Comparison of ENCODE assay signal across 16 cellular contexts in genomic region chr3:187719628-187720336, GRCh38. TPM values are rescaled to one million over a fixed set of nuclear protein-coding genes. Genes with fewer than 3 reads are reported as not detected.
DNase-seq lines count a peak whose midpoint lies in the region; ATAC-seq, FAIRE-seq and TF ChIP-seq lines count a peak whose summit lies in the region.
"Had no signal": no experiment of that assay in that cellular context is flagged by ENCODE, and none has a peak within 500 bp of the region (broad histone marks: within the 10 kb centered on the region; RNA-seq: fewer than 3 reads in every experiment).

No MANE protein-coding gene starts in this region.

- H3K36me3 ChIP-seq in adipocyte (ENCODE audit: control insufficient read depth, insufficient read depth, low read length, severe bottlenecking) (peaks cover 45% of the 10 kb centered on the region), kidney (ENCODE audit: control insufficient read depth in 1 of 2, insufficient read depth in 2 of 2, low read length in 2 of 2) (peaks cover 21 to 25% of the 10 kb centered on the region in 2 donors), gastrocnemius medialis (peaks cover 4 to 37% of the 10 kb centered on the region in 2 donors)

- peak in 1 of 2 donors; percentile 25 for TF ChIP-seq POLR2A in gastrocnemius medialis (IDR thresholded peaks at IDR 0.05)

- FAIRE-seq in kidney (lab: Jason Lieb, UNC) = no peak
- FAIRE-seq: D721Med, GM12878 had no signal

- intact Hi-C loops in kidney (cut with DNase I) (no loop called here), gastrocnemius medialis (cut with DNase I; ENCODE audit: low total_unique reads) (loop anchor here (2.0 to 10.0 kb wide), 2 partner anchors 17 to 935 kb away; partner anchors contain the start of genes EIF4A2 and RTP2)

- TF ChIP-seq CTCF in kidney (IDR thresholded peaks at IDR 0.05; ENCODE audit: borderline replicate concordance, extremely low read depth, insufficient read depth) = no peak
- no peak for TF ChIP-seq CTCF in gastrocnemius medialis (IDR thresholded peaks at IDR 0.05 in 4 of 5, conservative IDR thresholded peaks at IDR 0.05 in 1 of 5)

- no peak overlapping the region for H3K27ac ChIP-seq in kidney (ENCODE audit: low read depth in 2 of 2, low read length in 2 of 2)
- H3K27ac ChIP-seq in gastrocnemius medialis = peak overlapping the region; percentile 80 to 88 (median 81)

- no peak overlapping the region for H3K4me3 ChIP-seq in adipocyte (ENCODE audit: low read length)
- H3K4me3 ChIP-seq in kidney (ENCODE audit: low read length in 2 of 2) = no peak overlapping the region
- H3K4me3 ChIP-seq in gastrocnemius medialis = no peak overlapping the region
- H3K4me3 ChIP-seq: GM12878 had no signal

- H3K9ac ChIP-seq in adipocyte (ENCODE audit: low read length) (peak overlapping the region; percentile 14), kidney (ENCODE audit: low read length in 2 of 2) (no peak overlapping the region)

- peak; percentile 64 for DNase-seq in NCI-H1105 treated with DMSO at 0.1 percent for 48 hours (lab: John Stamatoyannopoulos, UW)
- peak; percentile 15 for DNase-seq in adipocyte (ENCODE audit: low read depth)
- peak; percentile 63 for DNase-seq in kidney
- DNase-seq in gastrocnemius medialis = peak; percentile 79 to 97
- no peak for DNase-seq in cerebellar nuclear complex (lab: John Stamatoyannopoulos, UW)
- DNase-seq in DMS 273 treated with DMSO at 0.1 percent for 48 hours (lab: John Stamatoyannopoulos, UW) = no peak
- DNase-seq: activated CD4-positive, alpha-beta T cell treated with anti-CD3 and anti-CD28 coated beads for 48 hours; immature natural killer cell had no signal

- ATAC-seq in gastrocnemius medialis (peak; percentile 55 to 82), GM19035 (IDR thresholded peaks at IDR 0.05; ENCODE audit: unreplicated experiment) (no peak), HG02678 (IDR thresholded peaks at IDR 0.05; ENCODE audit: unreplicated experiment) (no peak)
- ATAC-seq: GM12878 had no signal

- H3K9me3 ChIP-seq in adipocyte (ENCODE audit: control insufficient read depth, low read length) = no peaks in the 10 kb centered on the region
- H3K9me3 ChIP-seq in kidney (ENCODE audit: control insufficient read depth in 1 of 2, low read length in 2 of 2) = no peaks in the 10 kb centered on the region
- no peaks in the 10 kb centered on the region for H3K9me3 ChIP-seq in gastrocnemius medialis

- in situ Hi-C loops in gastrocnemius medialis (cut with MboI; ENCODE audit: low sequenced_read_pairs in 4 of 4) = loop anchor here in 3 of 4 donors (10.0 to 25.0 kb wide), 5 partner anchors 105 to 1782 kb away; partner anchors contain the start of gene TRA2B (in 1 of the 3)

- H3K4me1 ChIP-seq in adipocyte (ENCODE audit: control insufficient read depth, insufficient read depth, low read length) (peaks cover 8% of the 10 kb centered on the region), kidney (ENCODE audit: control insufficient read depth in 1 of 2, insufficient read depth in 1 of 2, low read depth in 1 of 2, low read length in 2 of 2) (no peaks in the 10 kb centered on the region), gastrocnemius medialis (peaks cover 17 to 27% of the 10 kb centered on the region in 2 donors)

- no peaks in the 10 kb centered on the region for H3K27me3 ChIP-seq in adipocyte (replicated peaks; ENCODE audit: control insufficient read depth, insufficient read depth, low read length)
- H3K27me3 ChIP-seq in gastrocnemius medialis = no peaks in the 10 kb centered on the region

RNA-seq across cellular contexts. Expression of gene RTP2, which starts 17.4 kb away (rescaled TPM):
- not detected for total RNA-seq in kidney
- polyA plus RNA-seq in kidney (ENCODE audit: insufficient read depth, low read depth, low replicate concordance) = not detected
- 1 to 10 TPM in 3 of 4 donors, not detected in 1; 1.9 to 3.1 (median 2.3) TPM for total RNA-seq in gastrocnemius medialis
- total RNA-seq: GM12878, MCF 10A, neural crest cell, subcutaneous adipose tissue had no signal
- polyA plus RNA-seq: esophagus, GM12878, immature natural killer cell had no signal

RNA-seq across cellular contexts. Expression of gene BCL6, which starts 25.5 kb away (rescaled TPM):
- total RNA-seq in kidney (110 TPM), gastrocnemius medialis (100 to 1,000 TPM; 223 to 363 (median 292) TPM)
- polyA plus RNA-seq in kidney (ENCODE audit: insufficient read depth, low read depth, low replicate concordance) = 7.3 TPM

RNA-seq across cellular contexts. Expression of gene SST, which starts 49.6 kb away (rescaled TPM):
- not detected for total RNA-seq in kidney
- polyA plus RNA-seq in kidney (ENCODE audit: insufficient read depth, low read depth, low replicate concordance) = not detected
- total RNA-seq in gastrocnemius medialis = not detected
- total RNA-seq: MCF 10A, subcutaneous adipose tissue had no signal
- polyA plus RNA-seq: immature natural killer cell had no signal

Comparison
In these comparisons a context has a peak if more than half of its experiments do, and no peak if none do; other contexts are left out.
1. DNase-seq: peak in NCI-H1105 treated with DMSO at 0.1 percent for 48 hours (single experiment), adipocyte (single experiment), kidney (single experiment) and gastrocnemius medialis (2 of 2); none in cerebellar nuclear complex (0 of 2) and DMS 273 treated with DMSO at 0.1 percent for 48 hours (single experiment).
2. H3K27ac ChIP-seq: peak in gastrocnemius medialis (4 of 4); none in kidney (0 of 2).
3. ATAC-seq: peak in gastrocnemius medialis (2 of 2); none in GM19035 (single experiment) and HG02678 (single experiment).